In the genomic region with DNA sequence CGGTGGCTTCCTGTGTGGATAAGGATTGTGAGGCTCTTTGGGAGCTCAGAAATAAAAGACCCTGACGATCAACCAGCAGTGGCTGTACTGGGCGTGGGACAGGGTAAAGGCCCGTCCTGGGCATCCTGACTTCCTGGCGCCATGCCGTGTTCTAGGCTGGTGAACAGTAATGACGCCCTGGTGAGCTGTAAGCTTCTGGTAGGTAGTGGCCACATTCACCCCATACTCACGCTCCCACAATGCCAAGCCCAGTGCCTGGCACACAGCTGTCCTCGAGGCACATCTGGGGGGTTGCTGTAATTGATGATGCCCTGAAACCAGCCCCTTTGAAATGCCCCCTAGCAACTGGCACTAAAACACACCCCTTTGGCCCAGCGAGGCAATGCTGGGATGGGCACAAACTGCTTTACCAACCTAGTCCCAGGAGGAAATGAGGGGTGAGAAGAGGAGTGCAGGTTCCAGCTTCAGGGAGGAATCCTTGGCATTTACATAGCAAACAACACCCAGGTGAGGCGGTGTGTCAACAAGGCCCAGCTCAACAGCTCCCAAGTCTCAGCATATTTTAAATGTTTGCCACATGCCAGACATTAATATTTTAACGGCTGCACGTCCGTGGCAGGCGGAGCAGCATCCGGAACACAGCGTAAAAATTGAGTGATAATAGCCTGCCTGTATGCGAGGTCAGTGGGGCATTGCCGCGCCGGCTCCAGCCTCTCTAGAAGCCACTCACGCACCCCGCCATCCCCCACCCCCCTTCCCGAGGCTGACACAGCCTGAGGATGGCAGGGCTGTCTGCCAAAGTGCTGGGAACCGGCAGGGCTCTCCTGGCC, we compare ENCODE assay signal across 8 cellular contexts.
DNase-seq lines count a peak whose midpoint lies in the region; ATAC-seq and TF ChIP-seq lines count a peak whose summit lies in the region.

No MANE protein-coding gene starts in this region.

- H3K36me3 Mint-ChIP-seq in brain (no peaks in the 10 kb centered on the region), T-cell (no peaks in the 10 kb centered on the region)

- H3K27ac ChIP-seq in right atrium auricular region (no peak overlapping the region), left lung (no peak overlapping the region), ascending aorta (no peak overlapping the region)

- POLR2A ChIA-PET in T-cell (lab: Charles Lee): no interaction called here

- H3K36me3 ChIP-seq in right atrium auricular region (no peaks in the 10 kb centered on the region), left lung (no peaks in the 10 kb centered on the region), ascending aorta (no peaks in the 10 kb centered on the region)

- H3K27me3 Mint-ChIP-seq in brain: peaks cover 4% of the 10 kb centered on the region
- H3K27me3 Mint-ChIP-seq in T-cell: peaks cover 8 to 25% of the 10 kb centered on the region in 2 donors

- H3K4me3 ChIP-seq in right atrium auricular region: no peak overlapping the region
- H3K4me3 ChIP-seq in left lung: no peak overlapping the region
- H3K4me3 ChIP-seq in ascending aorta: no peak overlapping the region

- CTCF ChIA-PET in T-cell (lab: Charles Lee): no interaction called here

- ATAC-seq in Right ventricle myocardium inferior (peak; percentile 23), left lung (peak; percentile 88), T-cell (replicated peaks in 1 of 4) (no peak), HG03280 (IDR thresholded peaks at IDR 0.05; ENCODE audit: unreplicated experiment) (no peak)
- ATAC-seq in stimulated activated naive CD8-positive, alpha-beta T cell treated with anti-CD3 and anti-CD28 coated beads, Interleukin-15, Interleukin-2, amounts not matched to agents 100 U/mL and 50 U/mL, for 24 hours: no peak

- intact Hi-C loops in Right ventricle myocardium inferior (cut with DNase I) (loop anchor here (10.0 kb wide), 1 partner anchor 103 kb away; no protein-coding TSS in a partner anchor), left lung (cut with DNase I) (no loop called here), ascending aorta (cut with DNase I) (no loop called here)

- no peaks in the 10 kb centered on the region for H3K9me3 ChIP-seq in right atrium auricular region
- H3K9me3 ChIP-seq in left lung: no peaks in the 10 kb centered on the region
- H3K9me3 ChIP-seq in ascending aorta: no peaks in the 10 kb centered on the region

- no peak for TF ChIP-seq CTCF in right atrium auricular region (IDR thresholded peaks at IDR 0.05)
- no peak for TF ChIP-seq CTCF in brain (conservative IDR thresholded peaks at IDR 0.05)
- no peak for TF ChIP-seq CTCF in left lung (IDR thresholded peaks at IDR 0.05)
- no peak for TF ChIP-seq CTCF in ascending aorta (IDR thresholded peaks at IDR 0.05)

- peaks cover 100% of the 10 kb centered on the region for H3K4me1 Mint-ChIP-seq in brain
- peaks cover 0 to 2% (median 0%) of the 10 kb centered on the region in 3 donors for H3K4me1 Mint-ChIP-seq in T-cell

- H3K27ac Mint-ChIP-seq in brain: peak overlapping the region; percentile 38 to 96 (median 84)
- no peak overlapping the region for H3K27ac Mint-ChIP-seq in T-cell

- H3K9me3 Mint-ChIP-seq in brain: peaks cover 0 to 6% (median 0%) of the 10 kb centered on the region in 5 experiments
- H3K9me3 Mint-ChIP-seq in T-cell: no peaks in the 10 kb centered on the region

- DNase-seq in Right ventricle myocardium inferior (ENCODE audit: missing footprints) (no peak), right atrium auricular region (ENCODE audit: low spot score) (no peak), left lung (peak; percentile 66 to 83), T-cell (no peak), ascending aorta (ENCODE audit: low spot score in 2 of 2) (no peak)
- DNase-seq in stimulated activated naive CD8-positive, alpha-beta T cell treated with anti-CD3 and anti-CD28 coated beads, Interleukin-15, Interleukin-2, amounts not matched to agents 100 U/mL and 50 U/mL, for 24 hours: no peak

- H3K4me1 ChIP-seq in right atrium auricular region: peaks cover 0 to 18% of the 10 kb centered on the region in 2 donors
- H3K4me1 ChIP-seq in left lung: peaks cover 0 to 2% of the 10 kb centered on the region in 2 donors
- no peaks in the 10 kb centered on the region for H3K4me1 ChIP-seq in ascending aorta

- H3K4me3 Mint-ChIP-seq in brain (peak overlapping the region in 4 of 5 experiments; percentile 11 to 42 (median 35)), T-cell (no peak overlapping the region)

- H3K27me3 ChIP-seq in right atrium auricular region: no peaks in the 10 kb centered on the region
- H3K27me3 ChIP-seq in left lung: no peaks in the 10 kb centered on the region
- H3K27me3 ChIP-seq in ascending aorta: no peaks in the 10 kb centered on the region

Comparison
In these comparisons a context has a peak if more than half of its experiments do, and no peak if none do; other contexts are left out.
1. ATAC-seq: peak in Right ventricle myocardium inferior (single experiment) and left lung (single experiment); none in T-cell (0 of 4), HG03280 (single experiment) and stimulated activated naive CD8-positive, alpha-beta T cell treated with anti-CD3 and anti-CD28 coated beads, Interleukin-15, Interleukin-2, amounts not matched to agents 100 U/mL and 50 U/mL, for 24 hours (single experiment).
2. DNase-seq: peak in left lung (2 of 2); none in Right ventricle myocardium inferior (single experiment), right atrium auricular region (single experiment), T-cell (0 of 34), ascending aorta (0 of 2) and stimulated activated naive CD8-positive, alpha-beta T cell treated with anti-CD3 and anti-CD28 coated beads, Interleukin-15, Interleukin-2, amounts not matched to agents 100 U/mL and 50 U/mL, for 24 hours (single experiment).
3. H3K27ac Mint-ChIP-seq: peak in brain (5 of 5); none in T-cell (0 of 2).
4. H3K4me3 Mint-ChIP-seq: peak in brain (4 of 5); none in T-cell (0 of 3).